1 cellular context compared by ENCODE assay signal in the genomic region with DNA sequence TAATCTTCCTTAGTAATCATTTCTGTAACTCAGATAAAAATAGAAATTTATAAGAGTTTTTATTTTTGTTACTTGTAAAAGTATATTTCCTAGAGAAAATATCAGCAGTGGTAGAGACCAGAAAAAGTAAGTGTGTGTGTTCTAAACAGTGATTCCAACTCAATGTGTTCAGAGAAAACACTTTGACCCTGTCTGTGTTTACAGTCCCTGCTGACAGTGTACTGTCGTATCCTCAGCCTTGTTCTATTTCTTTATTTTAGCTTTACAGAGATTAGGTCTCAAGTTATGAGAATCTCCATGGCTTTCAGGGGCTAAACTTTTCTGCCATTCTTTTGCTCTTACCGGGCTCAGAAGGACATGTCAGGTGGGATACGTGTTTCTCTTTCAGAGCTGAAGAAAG.
TF ChIP-seq lines count a peak whose summit lies in the region.

No MANE protein-coding gene starts in this region.

TF ChIP-seq in HepG2, 621 proteins besides CTCF, POLR2A, EP300 and RAD21:
- no peak for TF ChIP-seq KLF15 (CRISPR knock-in tag; IDR thresholded peaks at IDR 0.05; ENCODE audit: borderline replicate concordance)
- TF ChIP-seq TBX3 (IDR thresholded peaks at IDR 0.05; ENCODE audit: borderline replicate concordance): no peak
- TF ChIP-seq ZNF281 (CRISPR knock-in tag; IDR thresholded peaks at IDR 0.05; ENCODE audit: borderline replicate concordance): no peak
- TF ChIP-seq MZF1 (CRISPR knock-in tag; IDR thresholded peaks at IDR 0.05; ENCODE audit: borderline replicate concordance): no peak
- TF ChIP-seq ZNF326 (CRISPR knock-in tag; IDR thresholded peaks at IDR 0.05; ENCODE audit: borderline replicate concordance): no peak
- TF ChIP-seq RARA (CRISPR knock-in tag; IDR thresholded peaks at IDR 0.05): no peak
- TF ChIP-seq, protein P1, sequence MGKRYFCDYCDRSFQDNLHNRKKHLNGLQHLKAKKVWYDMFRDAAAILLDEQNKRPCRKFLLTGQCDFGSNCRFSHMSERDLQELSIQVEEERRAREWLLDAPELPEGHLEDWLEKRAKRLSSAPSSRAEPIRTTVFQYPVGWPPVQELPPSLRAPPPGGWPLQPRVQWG (CRISPR knock-in tag; IDR thresholded peaks at IDR 0.05; ENCODE audit: borderline replicate concordance, low read depth): no peak
- no peak for TF ChIP-seq GFI1 (CRISPR knock-in tag; IDR thresholded peaks at IDR 0.05; ENCODE audit: borderline replicate concordance)
- TF ChIP-seq, protein P2, sequence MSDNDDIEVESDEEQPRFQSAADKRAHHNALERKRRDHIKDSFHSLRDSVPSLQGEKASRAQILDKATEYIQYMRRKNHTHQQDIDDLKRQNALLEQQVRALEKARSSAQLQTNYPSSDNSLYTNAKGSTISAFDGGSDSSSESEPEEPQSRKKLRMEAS (IDR thresholded peaks at IDR 0.05): no peak
- no peak for TF ChIP-seq TARDBP (CRISPR knock-in tag; IDR thresholded peaks at IDR 0.05)
- no peak for TF ChIP-seq ZNF101 (CRISPR knock-in tag; IDR thresholded peaks at IDR 0.05; ENCODE audit: borderline replicate concordance, low read depth)
- no peak for TF ChIP-seq ZNF597 (CRISPR knock-in tag; IDR thresholded peaks at IDR 0.05)
- TF ChIP-seq ZNF30 (CRISPR knock-in tag; IDR thresholded peaks at IDR 0.05): no peak
- no peak for TF ChIP-seq ZNF362 (CRISPR knock-in tag; IDR thresholded peaks at IDR 0.05; ENCODE audit: borderline replicate concordance)
- no peak for TF ChIP-seq NFE2 (CRISPR knock-in tag; IDR thresholded peaks at IDR 0.05)
- TF ChIP-seq DDIT3 (CRISPR knock-in tag; IDR thresholded peaks at IDR 0.05): no peak
